Comparison of ENCODE assay signal across 16 cellular contexts in the genomic region with DNA sequence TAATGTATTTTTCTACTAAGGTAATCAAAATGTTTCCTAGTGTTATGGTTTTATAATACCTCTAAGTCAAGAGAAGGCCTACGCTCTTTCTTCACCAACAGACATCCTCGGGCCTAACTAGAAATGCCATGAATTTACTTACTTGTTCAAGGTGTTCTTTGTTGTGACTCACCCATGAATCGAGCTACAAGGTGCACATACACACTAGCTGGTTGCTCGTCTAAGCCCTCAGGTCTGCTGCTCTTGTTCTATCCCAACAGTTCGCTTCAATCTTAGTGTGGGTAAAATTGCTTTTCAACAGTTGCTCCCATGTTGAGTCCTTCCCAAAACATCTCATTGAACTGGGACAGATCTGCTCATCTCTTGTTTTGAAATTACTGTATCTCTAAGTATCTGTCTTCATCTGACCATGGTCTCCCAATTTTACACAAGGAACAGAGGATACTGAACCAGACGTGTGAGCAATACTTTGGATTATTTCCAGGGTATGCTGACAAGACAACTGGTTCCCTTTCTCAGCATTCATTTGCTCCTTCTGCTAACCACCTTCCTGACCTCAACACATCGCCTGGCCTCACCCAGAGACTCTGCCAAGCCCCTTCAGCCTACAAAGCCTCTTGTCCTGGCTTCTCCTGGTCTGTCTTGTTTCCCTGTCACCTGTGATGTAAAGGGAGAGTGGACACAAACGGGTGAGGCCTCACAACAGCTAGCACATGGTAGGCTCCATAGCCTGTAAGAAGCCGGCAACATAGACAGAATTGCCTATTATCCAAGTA.
DNase-seq lines count a peak whose midpoint lies in the region; ATAC-seq, FAIRE-seq and TF ChIP-seq lines count a peak whose summit lies in the region.
"Had no signal": no experiment of that assay in that cellular context is flagged by ENCODE, and none has a peak within 500 bp of the region (broad histone marks: within the 10 kb centered on the region; RNA-seq: fewer than 3 reads in every experiment).

No MANE protein-coding gene starts in this region.

- in situ Hi-C loops in Panc1 (cut with HindIII; ENCODE audit: low pct_unique_long_range_greater_than_20kb, low sequenced_read_pairs), result no loop called here

- dilution Hi-C loops in endothelial cell of umbilical vein (cut with MboI; ENCODE audit: extremely low pct_ligation_motif_present, low sequenced_read_pairs), result no loop called here

- TF ChIP-seq POLR2A in endothelial cell of umbilical vein (IDR thresholded peaks at IDR 0.05; ENCODE audit: low read depth, low read length), result no peak

- no peaks in the 10 kb centered on the region for H3K27me3 ChIP-seq in Panc1 (ENCODE audit: control insufficient read depth, insufficient read depth, low read length)
- no peaks in the 10 kb centered on the region for H3K27me3 ChIP-seq in endothelial cell of umbilical vein (ENCODE audit: control insufficient read depth in 2 of 2, insufficient read depth in 2 of 2, low read length in 2 of 2)
- H3K27me3 ChIP-seq in osteoblast (ENCODE audit: insufficient read depth, low read length), result no peaks in the 10 kb centered on the region
- H3K27me3 ChIP-seq: BLaER1 had no signal

- H3K4me1 ChIP-seq in Panc1 (ENCODE audit: control insufficient read depth, insufficient read depth, low read length), result peaks cover 16% of the 10 kb centered on the region
- peaks cover 14% of the 10 kb centered on the region for H3K4me1 ChIP-seq in endothelial cell of umbilical vein (ENCODE audit: control insufficient read depth, extremely low read depth, insufficient read depth, low read length)
- H3K4me1 ChIP-seq in osteoblast (ENCODE audit: insufficient read depth, low read length), result peaks cover 31% of the 10 kb centered on the region
- H3K4me1 ChIP-seq: BLaER1 had no signal

- H3K27ac ChIP-seq in Panc1 (ENCODE audit: low read length) (peak overlapping the region; percentile 70; the same call in 1 of the 2 replicates), endothelial cell of umbilical vein (ENCODE audit: insufficient read depth, low read depth, low read length) (peak overlapping the region; percentile 1), osteoblast (ENCODE audit: low read depth, low read length) (peak overlapping the region; percentile 66)
- H3K27ac ChIP-seq: BLaER1, thoracic aorta had no signal

- no peaks in the 10 kb centered on the region for H3K9me1 ChIP-seq in endothelial cell of umbilical vein (replicated peaks; ENCODE audit: control insufficient read depth, extremely low read depth, insufficient read depth, low read length)

- peak; percentile 85 for DNase-seq in ELR (ENCODE audit: low read depth)
- no peak for DNase-seq in Panc1 (ENCODE audit: low read depth, low spot score)
- no peak for DNase-seq in endothelial cell of umbilical vein (ENCODE audit: low read depth, low spot score)
- peak; percentile 73 for DNase-seq in osteoblast (ENCODE audit: insufficient read length, low spot score, missing footprints)
- DNase-seq in DMS79 (lab: John Stamatoyannopoulos, UW), result no peak
- no peak for DNase-seq in effector CD4-positive, alpha-beta T cell
- DNase-seq in pons (ENCODE audit: low spot score), result no peak
- no peak for DNase-seq in D721Med (ENCODE audit: insufficient read length, low spot score)
- DNase-seq: activated CD8-positive, alpha-beta memory T cell treated with anti-CD3 and anti-CD28 coated beads, Interleukin-2, amount 10 ng/mL, durations not matched to agents 7 days and 5 days; activated naive CD4-positive, alpha-beta T cell treated with Interleukin-2 at 50 U/mL for 16 hours; DND-41; natural killer cell; retina; stimulated activated CD4-positive, alpha-beta T cell treated with anti-CD3 and anti-CD28 coated beads, Interleukin-2, amount 100 ng/mL, for 48 hours had no signal

- intact Hi-C loops in Panc1 (cut with micrococcal nuclease; ENCODE audit: unreplicated experiment), result no loop called here
- intact Hi-C loops in endothelial cell of umbilical vein (cut with micrococcal nuclease), result no loop called here

- H3K9me3 ChIP-seq in Panc1 (ENCODE audit: control insufficient read depth, insufficient read depth, low read depth, low read length), result no peaks in the 10 kb centered on the region
- H3K9me3 ChIP-seq in endothelial cell of umbilical vein (replicated peaks; ENCODE audit: control insufficient read depth, insufficient read depth, low read length), result no peaks in the 10 kb centered on the region
- no peaks in the 10 kb centered on the region for H3K9me3 ChIP-seq in osteoblast (ENCODE audit: low read depth, low read length)
- H3K9me3 ChIP-seq: BLaER1, thoracic aorta had no signal

- H3K4me3 ChIP-seq in Panc1 (ENCODE audit: low read depth in 2 of 2, low read length in 2 of 2), result no peak overlapping the region
- no peak overlapping the region for H3K4me3 ChIP-seq in endothelial cell of umbilical vein (replicated peaks in 1 of 3; ENCODE audit: insufficient read depth in 1 of 3, low read depth in 1 of 3, low read length in 3 of 3)
- no peak overlapping the region for H3K4me3 ChIP-seq in osteoblast (ENCODE audit: insufficient read depth, low read length)
- H3K4me3 ChIP-seq: BLaER1, thoracic aorta had no signal

- H3K36me3 ChIP-seq in Panc1 (ENCODE audit: control insufficient read depth, insufficient read depth, low read length) (no peaks in the 10 kb centered on the region), endothelial cell of umbilical vein (ENCODE audit: control insufficient read depth in 2 of 2, extremely low read depth in 1 of 2, insufficient read depth in 2 of 2, low read length in 2 of 2) (no peaks in the 10 kb centered on the region), osteoblast (ENCODE audit: insufficient read depth, low read length) (peaks cover 4% of the 10 kb centered on the region)
- H3K36me3 ChIP-seq: BLaER1, thoracic aorta had no signal

- POLR2A ChIA-PET in Panc1 (lab: Charles Lee) (interaction anchor here (0.7 to 1.0 kb wide), 2 partner anchors 15 to 299 kb away, joined by 3 to 4 read pairs; no protein-coding TSS in a partner anchor), endothelial cell of umbilical vein (lab: Charles Lee) (no interaction called here)

- TF ChIP-seq CTCF in Panc1 (IDR thresholded peaks at IDR 0.05), result no peak
- TF ChIP-seq CTCF in endothelial cell of umbilical vein (IDR thresholded peaks at IDR 0.05; ENCODE audit: extremely low read depth in 1 of 2, insufficient read depth in 1 of 2, low read depth in 1 of 2, low read length in 2 of 2), result no peak
- no peak for TF ChIP-seq CTCF in osteoblast (IDR thresholded peaks at IDR 0.05; ENCODE audit: extremely low read depth, low read depth, low read length)
- no peak for TF ChIP-seq CTCF in D721Med (IDR thresholded peaks at IDR 0.05; ENCODE audit: insufficient read depth, missing control alignments)

- H3K4me2 ChIP-seq in endothelial cell of umbilical vein (ENCODE audit: insufficient read depth, low read length), result no peak overlapping the region
- H3K4me2 ChIP-seq in osteoblast (ENCODE audit: insufficient read depth, low read length), result peak overlapping the region; percentile 4
- H3K4me2 ChIP-seq: BLaER1 had no signal

- no peak overlapping the region for H2AFZ ChIP-seq in endothelial cell of umbilical vein (ENCODE audit: low read depth, low read length)
- no peak overlapping the region for H2AFZ ChIP-seq in osteoblast (ENCODE audit: low read length)

- H3K79me2 ChIP-seq in endothelial cell of umbilical vein (ENCODE audit: control insufficient read depth, insufficient read depth, low read length), result no peaks in the 10 kb centered on the region
- peaks cover 70% of the 10 kb centered on the region for H3K79me2 ChIP-seq in osteoblast (ENCODE audit: insufficient read depth, low read length)

- no peak for ATAC-seq in Panc1
- ATAC-seq: activated CD8-positive, alpha-beta memory T cell treated with anti-CD3 and anti-CD28 coated beads, Interleukin-2, amount 10 ng/mL, durations not matched to agents 7 days and 5 days; natural killer cell had no signal

- no peak overlapping the region for H3K9ac ChIP-seq in endothelial cell of umbilical vein (replicated peaks; ENCODE audit: extremely low read depth, insufficient read depth, low read length)
- H3K9ac ChIP-seq: BLaER1 had no signal

- CTCF ChIA-PET in Panc1 (lab: Charles Lee) (no interaction called here), endothelial cell of umbilical vein (lab: Charles Lee) (interaction anchor here (2.6 to 3.3 kb wide), 2 partner anchors 8 to 64 kb away, joined by 11 to 45 read pairs; no protein-coding TSS in a partner anchor)

- no TSS peak for BruUV-seq in Panc1 (replicated peaks; lab: Mats Ljungman, UMichigan)
- BruUV-seq in endothelial cell of umbilical vein (replicated peaks; lab: Mats Ljungman, UMichigan), result no TSS peak

- H4K20me1 ChIP-seq in endothelial cell of umbilical vein (replicated peaks; ENCODE audit: control insufficient read depth, extremely low read depth, insufficient read depth, low read length) (no peaks in the 10 kb centered on the region), osteoblast (ENCODE audit: insufficient read depth, low read length) (no peaks in the 10 kb centered on the region)
- H4K20me1 ChIP-seq: BLaER1 had no signal

- no peak for FAIRE-seq in endothelial cell of umbilical vein (lab: Jason Lieb, UNC)
- FAIRE-seq in D721Med (lab: Jason Lieb, UNC), result no peak

TF ChIP-seq in endothelial cell of umbilical vein, 7 proteins besides CTCF, POLR2A, EP300 and RAD21:
- TF ChIP-seq, protein P1, sequence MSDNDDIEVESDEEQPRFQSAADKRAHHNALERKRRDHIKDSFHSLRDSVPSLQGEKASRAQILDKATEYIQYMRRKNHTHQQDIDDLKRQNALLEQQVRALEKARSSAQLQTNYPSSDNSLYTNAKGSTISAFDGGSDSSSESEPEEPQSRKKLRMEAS (IDR thresholded peaks at IDR 0.05; ENCODE audit: insufficient read depth, insufficient read length), result no peak
- TF ChIP-seq FOS (IDR thresholded peaks at IDR 0.05; ENCODE audit: borderline replicate concordance, insufficient read depth, low read length) (no peak), POLR2AphosphoS5 (IDR thresholded peaks at IDR 0.05; ENCODE audit: insufficient read depth, low read depth, low read length) (no peak), MYC (IDR thresholded peaks at IDR 0.05; ENCODE audit: low read depth, low read length) (no peak), GATA2 (IDR thresholded peaks at IDR 0.05; ENCODE audit: insufficient read depth, insufficient read length, low read depth, low read length) (no peak), EZH2 (IDR thresholded peaks at IDR 0.05; ENCODE audit: borderline replicate concordance, low read depth, low read length, severe bottlenecking) (no peak), JUN (IDR thresholded peaks at IDR 0.05; ENCODE audit: borderline replicate concordance, insufficient read depth, insufficient read length, low read depth) (no peak)

Comparison
In these comparisons a context has a peak if more than half of its experiments do, and no peak if none do; other contexts are left out.
1. DNase-seq: peak in ELR (single experiment) and osteoblast (single experiment); none in Panc1 (single experiment), endothelial cell of umbilical vein (single experiment), DMS79 (single experiment), effector CD4-positive, alpha-beta T cell (single experiment), pons (single experiment) and D721Med (single experiment).
2. H3K27ac ChIP-seq: peak in every context shown above with its lines; median percentile 70 in Panc1; 66 in osteoblast; 1 in endothelial cell of umbilical vein.